Comparison of ENCODE assay signal across 8 cellular contexts in genomic region chr9:108933641-108934322, GRCh38. TPM values are rescaled to one million over a fixed set of nuclear protein-coding genes. Genes with fewer than 3 reads are reported as not detected.
DNase-seq lines count a peak whose midpoint lies in the region; ATAC-seq lines count a peak whose summit lies in the region.

ELP1 (minus strand) TSS chr9:108934124; CDS start chr9:108931146, 2,978 bp downstream.

- DNase-seq in NCI-H187 (lab: John Stamatoyannopoulos, UW) (peak; percentile 34 to 62), T-helper 2 cell (peak; percentile 84 to 95 (median 91)), anterior cingulate cortex (lab: John Stamatoyannopoulos, UW) (peak; percentile 63 to 95 (median 88)), hepatic stellate cell (ENCODE audit: low spot score) (peak; percentile 91), renal cortical epithelial cell (ENCODE audit: low read depth) (peak; percentile 85), cortex of kidney (lab: John Stamatoyannopoulos, UW) (no peak)

- peak; percentile 73 for ATAC-seq in GM18499 (IDR thresholded peaks at IDR 0.05; ENCODE audit: insufficient read depth, unreplicated experiment)
- peak; percentile 94 for ATAC-seq in HG02943 (IDR thresholded peaks at IDR 0.05; ENCODE audit: low read depth, unreplicated experiment)

RNA-seq across cellular contexts. Expression of gene ELP1, which starts in this region (rescaled TPM):
- 41.2 and 49.8 TPM in 2 replicates for total RNA-seq in renal cortical epithelial cell
